Comparison of ENCODE assay signal across 1 cellular context in genomic region chr19:16198363-16198636, GRCh38.
TF ChIP-seq lines count a peak whose summit lies in the region.

No MANE protein-coding gene starts in this region.

TF ChIP-seq in GM12878, 131 proteins besides CTCF, POLR2A, EP300 and RAD21:
- TF ChIP-seq NFYA (IDR thresholded peaks at IDR 0.05; ENCODE audit: borderline replicate concordance, low read depth, low read length) = no peak
- no peak for TF ChIP-seq CBFB (IDR thresholded peaks at IDR 0.05; ENCODE audit: low read depth)
- TF ChIP-seq GATAD2B (conservative IDR thresholded peaks at IDR 0.05; ENCODE audit: low read depth) = no peak
- no peak for TF ChIP-seq EGR1 (IDR thresholded peaks at IDR 0.05; ENCODE audit: borderline replicate concordance in 1 of 2, low read depth in 2 of 2, low read length in 2 of 2)
- TF ChIP-seq KDM1A (IDR thresholded peaks at IDR 0.05; ENCODE audit: borderline replicate concordance) = no peak
- no peak for TF ChIP-seq SPI1 (IDR thresholded peaks at IDR 0.05; ENCODE audit: borderline replicate concordance, insufficient read depth, low read depth, low read length)
- no peak for TF ChIP-seq BRCA1 (IDR thresholded peaks at IDR 0.05; ENCODE audit: low read depth, low read length)
- no peak for TF ChIP-seq RELA (IDR thresholded peaks at IDR 0.05; ENCODE audit: borderline replicate concordance, partially characterized antibody)
- no peak for TF ChIP-seq NFXL1 (IDR thresholded peaks at IDR 0.05; ENCODE audit: borderline replicate concordance)
- no peak for TF ChIP-seq MTA2 (IDR thresholded peaks at IDR 0.05; ENCODE audit: low read depth)
- no peak for TF ChIP-seq MYC (IDR thresholded peaks at IDR 0.05; ENCODE audit: insufficient read depth, insufficient read length, insufficient replicate concordance, low read length, severe bottlenecking)
- no peak for TF ChIP-seq BHLHE40 (IDR thresholded peaks at IDR 0.05; ENCODE audit: borderline replicate concordance in 1 of 2, low read depth in 2 of 2, low read length in 1 of 2)
- no peak for TF ChIP-seq PRDM15 (CRISPR knock-in tag; IDR thresholded peaks at IDR 0.05)
TF ChIP-seq in GM12878: peak in this region for 0.
